In genomic region chr4:21469438-21470032, GRCh38 we compare ENCODE assay signal across 9 cellular contexts.
DNase-seq lines count a peak whose midpoint lies in the region; ATAC-seq and TF ChIP-seq lines count a peak whose summit lies in the region.
"Had no signal": no experiment of that assay in that cellular context is flagged by ENCODE, and none has a peak within 500 bp of the region (broad histone marks: within the 10 kb centered on the region; RNA-seq: fewer than 3 reads in every experiment).

No MANE protein-coding gene starts in this region.

- peak; percentile 58 for TF ChIP-seq CTCF in BJ (IDR thresholded peaks at IDR 0.05; ENCODE audit: insufficient read depth, low read depth, low read length)
- peak; percentile 84 for TF ChIP-seq CTCF in VCaP (conservative IDR thresholded peaks at IDR 0.05)

- ATAC-seq in GM19397 (IDR thresholded peaks at IDR 0.05; ENCODE audit: unreplicated experiment) (no peak), HG03108 (IDR thresholded peaks at IDR 0.05; ENCODE audit: unreplicated experiment) (no peak), GM18870 (IDR thresholded peaks at IDR 0.05; ENCODE audit: unreplicated experiment) (no peak)

- no peak overlapping the region for H3K27ac ChIP-seq in VCaP
- H3K27ac ChIP-seq: tibial artery had no signal

- POLR2A ChIA-PET in BJ (lab: Charles Lee) = no interaction called here

- DNase-seq in BJ (ENCODE audit: low read depth) (no peak), HPDE6-E6E7 (ENCODE audit: extremely low spot score) (peak; percentile 10), left kidney (ENCODE audit: low read depth, low spot score) (peak; percentile 55), NCI-H187 treated with DMSO at 0.1 percent for 48 hours (lab: John Stamatoyannopoulos, UW) (no peak)
- DNase-seq: tibial artery had no signal

- no peak overlapping the region for H3K4me3 ChIP-seq in BJ (ENCODE audit: low read depth, low read length)
- H3K4me3 ChIP-seq: tibial artery had no signal

- H3K36me3 ChIP-seq in BJ (ENCODE audit: control insufficient read depth, insufficient read depth, low read length) = no peaks in the 10 kb centered on the region
- H3K36me3 ChIP-seq: tibial artery had no signal

- no peaks in the 10 kb centered on the region for H3K27me3 ChIP-seq in BJ (ENCODE audit: control insufficient read depth, insufficient read depth, low read length)
- H3K27me3 ChIP-seq: tibial artery had no signal

- CTCF ChIA-PET in BJ (lab: Yijun Ruan, JAX) = interaction anchor here (0.7 to 4.6 kb wide), 7 partner anchors 9 to 879 kb away, joined by 3 to 35 read pairs (median 4); no protein-coding TSS in a partner anchor

Comparison
In these comparisons a context has a peak if more than half of its experiments do, and no peak if none do; other contexts are left out.
1. DNase-seq: peak in HPDE6-E6E7 (single experiment) and left kidney (single experiment); none in BJ (single experiment) and NCI-H187 treated with DMSO at 0.1 percent for 48 hours (single experiment).